In the genomic region with DNA sequence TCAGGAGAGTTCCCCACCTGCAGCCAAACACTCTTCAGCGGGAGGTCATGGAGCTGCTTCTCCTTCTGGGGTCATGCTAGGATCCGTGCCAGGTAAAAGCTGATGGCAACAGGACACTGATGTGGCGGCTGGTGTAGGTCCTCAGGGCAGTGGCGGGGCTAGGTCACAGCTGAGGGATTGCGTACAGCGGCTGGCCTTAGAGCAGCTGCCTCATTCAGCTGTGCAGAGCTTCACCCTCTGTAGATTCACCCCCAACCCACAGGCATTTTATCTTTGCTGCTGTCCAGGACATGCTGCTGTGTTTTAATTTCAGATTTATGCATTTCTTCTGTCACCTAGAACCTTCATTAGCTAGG, we compare ENCODE assay signal across 1 cellular context.
TF ChIP-seq lines count a peak whose summit lies in the region.

No MANE protein-coding gene starts in this region.

TF ChIP-seq in neural cell, 6 proteins besides CTCF, POLR2A, EP300 and RAD21 (continued from another document):
- TF ChIP-seq REST (IDR thresholded peaks at IDR 0.05; ENCODE audit: borderline replicate concordance): no peak
